In the genomic region with DNA sequence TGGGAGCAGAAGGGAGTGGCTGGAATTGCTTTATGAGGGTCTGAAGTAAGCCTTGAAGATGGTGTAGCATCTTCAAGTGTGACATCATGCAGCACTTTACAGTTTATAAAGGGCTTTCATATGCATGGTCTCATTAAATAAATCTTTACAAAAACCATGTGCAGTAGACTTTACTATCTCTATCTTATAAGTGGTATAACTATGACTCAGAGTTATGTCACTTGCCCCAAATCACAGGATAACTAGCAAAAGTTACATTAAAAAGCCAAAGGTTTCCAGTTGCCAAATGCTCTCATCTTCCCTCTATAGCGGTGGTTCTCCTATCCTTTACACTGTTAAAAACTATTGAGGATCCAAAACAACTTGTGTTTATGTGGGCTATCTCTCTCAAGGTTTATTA, we compare ENCODE assay signal across 15 cellular contexts.
"Had no signal": no experiment of that assay in that cellular context is flagged by ENCODE, and none has a peak within 500 bp of the region (broad histone marks: within the 10 kb centered on the region; RNA-seq: fewer than 3 reads in every experiment).

No MANE protein-coding gene starts in this region.

- ATAC-seq: left colon; naive thymus-derived CD8-positive, alpha-beta T cell had no signal

- H3K4me3 ChIP-seq: adrenal gland, cardiac muscle cell, colonic mucosa, lung, smooth muscle cell, transverse colon had no signal

- H3K27me3 ChIP-seq: adrenal gland, cardiac muscle cell, colonic mucosa, neutrophil, transverse colon had no signal

- H3K4me2 ChIP-seq: smooth muscle cell had no signal

- H3K36me3 ChIP-seq: adrenal gland, cardiac muscle cell, colonic mucosa, neutrophil, transverse colon had no signal

- H3K9me3 ChIP-seq: adrenal gland, colonic mucosa, neutrophil had no signal

- DNase-seq: activated B cell treated with CpG ODN at 0.5 μM for 24 hours; activated CD4-positive, alpha-beta T cell treated with anti-CD3 and anti-CD28 coated beads, Interleukin-2, amount 10 ng/mL, durations not matched to agents 7 days and 5 days; activated naive CD4-positive, alpha-beta T cell treated with anti-CD3 and anti-CD28 coated beads, Interleukin-2, amount 50 U/mL, for 16 hours; adrenal gland; colonic mucosa; effector CD8-positive, alpha-beta T cell; immature natural killer cell; left colon; naive thymus-derived CD8-positive, alpha-beta T cell; transverse colon had no signal

- H3K27ac ChIP-seq: adrenal gland, cardiac muscle cell, colonic mucosa, epithelial cell of prostate, neutrophil, transverse colon had no signal

- H3K4me1 ChIP-seq: colonic mucosa had no signal
